In genomic region chr1:233782932-233783586, GRCh38 we compare ENCODE assay signal across 28 cellular contexts.
"Had no signal": no experiment of that assay in that cellular context is flagged by ENCODE, and none has a peak within 500 bp of the region (broad histone marks: within the 10 kb centered on the region; RNA-seq: fewer than 3 reads in every experiment).

No MANE protein-coding gene starts in this region.

- H3K4me3 ChIP-seq: colonic mucosa, gastrocnemius medialis, left lung, pancreas, smooth muscle cell, suprapubic skin, transverse colon had no signal

- DNase-seq: colonic mucosa; effector CD8-positive, alpha-beta T cell; endodermal cell; foreskin fibroblast; gastrocnemius medialis; head of caudate nucleus; kidney; left lung; mesenchymal stem cell; midbrain; naive thymus-derived CD4-positive, alpha-beta T cell; nephron progenitor cell; occipital lobe; pancreas; retina; stimulated activated CD4-positive, alpha-beta T cell treated with anti-CD3 and anti-CD28 coated beads, Interleukin-12 subunit alpha, Interleukin-12 subunit beta, amount 100 ng/mL, for 4 hours; stimulated activated CD4-positive, alpha-beta T cell treated with anti-CD3 and anti-CD28 coated beads, Interleukin-1b, Interleukin-23, amount 100 ng/mL, for 48 hours; stimulated activated CD4-positive, alpha-beta T cell treated with anti-CD3 and anti-CD28 coated beads, Interleukin-4, amount 100 ng/mL, for 1 hour; stimulated activated CD8-positive, alpha-beta memory T cell treated with anti-CD3 and anti-CD28 coated beads, Interleukin-4, amount 100 ng/mL, for 48 hours; stimulated activated naive CD4-positive, alpha-beta T cell; stimulated activated naive CD8-positive, alpha-beta T cell treated with anti-CD3 and anti-CD28 coated beads, Interleukin-15, amount 100 ng/mL, for 72 hours; transverse colon had no signal

- H3K4me2 ChIP-seq: smooth muscle cell had no signal

- H3K4me3 Mint-ChIP-seq: dendritic cell treated with granulocyte-macrophage colony-stimulating factor and Interleukin-4, amounts not matched to agents 40 ng/mL and 50 ng/mL, for 4 days; endodermal cell; naive thymus-derived CD4-positive, alpha-beta T cell; nephron progenitor cell; stimulated activated naive CD8-positive, alpha-beta T cell treated with anti-CD3 and anti-CD28 coated beads, Interleukin-15, amount 100 ng/mL, for 72 hours had no signal

- FAIRE-seq: pancreas, urothelium cell line had no signal

- H3K27me3 ChIP-seq: colonic mucosa, gastrocnemius medialis, left lung, pancreas, suprapubic skin, transverse colon had no signal

- H3K4me1 ChIP-seq: colonic mucosa, gastrocnemius medialis, left lung, pancreas, suprapubic skin, transverse colon had no signal

- H3K27ac Mint-ChIP-seq: dendritic cell treated with granulocyte-macrophage colony-stimulating factor and Interleukin-4, amounts not matched to agents 40 ng/mL and 50 ng/mL, for 4 days; endodermal cell; naive thymus-derived CD4-positive, alpha-beta T cell; nephron progenitor cell; stimulated activated naive CD8-positive, alpha-beta T cell treated with anti-CD3 and anti-CD28 coated beads, Interleukin-15, amount 100 ng/mL, for 72 hours had no signal

- H3K9me3 ChIP-seq: colonic mucosa, gastrocnemius medialis, pancreas had no signal

- H3K27ac ChIP-seq: colonic mucosa, epithelial cell of prostate, gastrocnemius medialis, left lung, pancreas, suprapubic skin, transverse colon had no signal

- H3K36me3 ChIP-seq: colonic mucosa, gastrocnemius medialis, left lung, pancreas, suprapubic skin, transverse colon had no signal

- ATAC-seq: esophagus mucosa; gastrocnemius medialis; left lung; naive thymus-derived CD4-positive, alpha-beta T cell; pancreas; stimulated activated naive CD8-positive, alpha-beta T cell treated with anti-CD3 and anti-CD28 coated beads, Interleukin-15, amount 100 ng/mL, for 72 hours had no signal

- H3K4me1 Mint-ChIP-seq: endodermal cell; naive thymus-derived CD4-positive, alpha-beta T cell; nephron progenitor cell; stimulated activated naive CD8-positive, alpha-beta T cell treated with anti-CD3 and anti-CD28 coated beads, Interleukin-15, amount 100 ng/mL, for 72 hours had no signal
